Comparison of ENCODE assay signal across 11 cellular contexts in the genomic region with DNA sequence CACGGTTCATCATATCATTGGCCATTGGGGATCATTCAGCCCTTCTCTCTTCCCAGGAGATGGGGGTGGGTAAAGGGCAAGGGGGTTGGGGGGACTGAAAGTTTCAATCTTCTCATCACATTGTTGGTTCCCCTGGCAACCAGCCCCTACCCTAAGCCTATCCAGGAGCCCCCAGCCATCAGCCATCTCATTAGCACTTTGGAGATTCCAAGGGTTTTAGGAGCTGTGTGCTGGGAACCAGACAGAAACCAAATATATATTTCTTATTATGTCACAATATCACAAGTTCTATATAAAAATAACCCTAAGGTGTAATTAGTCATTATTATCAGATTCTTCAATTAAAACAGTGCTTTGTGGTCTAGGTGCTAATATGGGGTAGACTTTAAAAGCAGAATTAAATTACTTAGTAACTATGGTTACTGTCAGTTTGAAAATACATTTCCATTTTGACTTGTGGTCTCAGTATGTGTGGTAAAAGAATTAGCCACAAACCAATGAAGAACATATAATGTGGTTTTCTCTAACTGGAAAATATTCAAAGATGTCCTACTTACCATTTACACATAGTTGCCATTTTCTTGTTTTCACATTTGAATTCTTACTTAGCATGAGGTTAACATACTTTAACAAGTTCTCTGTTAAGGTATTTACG. TPM values are rescaled to one million over a fixed set of nuclear protein-coding genes. Genes with fewer than 3 reads are reported as not detected.
DNase-seq lines count a peak whose midpoint lies in the region; ATAC-seq, FAIRE-seq and TF ChIP-seq lines count a peak whose summit lies in the region.
"Had no signal": no experiment of that assay in that cellular context is flagged by ENCODE, and none has a peak within 500 bp of the region (broad histone marks: within the 10 kb centered on the region; RNA-seq: fewer than 3 reads in every experiment).

No MANE protein-coding gene starts in this region.

- CTCF ChIA-PET in PC-9 (lab: Charles Lee) = no interaction called here

- peaks cover 1% of the 10 kb centered on the region for H3K9me3 Mint-ChIP-seq in activated naive CD8-positive, alpha-beta T cell treated with anti-CD3 and anti-CD28 coated beads, Interleukin-2, amount 10 ng/mL, durations not matched to agents 7 days and 5 days

- H2AFZ ChIP-seq in PC-9 = no peak overlapping the region

- H3F3A ChIP-seq in PC-9 (ENCODE audit: insufficient read depth, low read depth) = no peaks in the 10 kb centered on the region

- H3K9me2 ChIP-seq in PC-9 (ENCODE audit: insufficient read depth) = no peaks in the 10 kb centered on the region

- peak overlapping the region; percentile 43 for H3K4me3 Mint-ChIP-seq in activated naive CD8-positive, alpha-beta T cell treated with anti-CD3 and anti-CD28 coated beads, Interleukin-2, amount 10 ng/mL, durations not matched to agents 7 days and 5 days

- no peak for TF ChIP-seq POLR2A in GM12891 (IDR thresholded peaks at IDR 0.05; ENCODE audit: low read depth, low read length)

- H3K4me1 Mint-ChIP-seq in activated naive CD8-positive, alpha-beta T cell treated with anti-CD3 and anti-CD28 coated beads, Interleukin-2, amount 10 ng/mL, durations not matched to agents 7 days and 5 days = peaks cover 21% of the 10 kb centered on the region

- H4K20me1 ChIP-seq in PC-9 (ENCODE audit: insufficient read depth) = no peaks in the 10 kb centered on the region

- POLR2A ChIA-PET in activated naive CD8-positive, alpha-beta T cell treated with anti-CD3 and anti-CD28 coated beads, Interleukin-2, amount 10 ng/mL, durations not matched to agents 7 days and 5 days (lab: Charles Lee) = interaction anchor here (0.6 to 1.6 kb wide), 3 partner anchors 18 to 30 kb away, joined by 3 to 5 read pairs (median 4); no protein-coding TSS in a partner anchor
- POLR2A ChIA-PET in PC-9 (lab: Charles Lee; ENCODE audit: unreplicated experiment) = no interaction called here

- H3K27ac ChIP-seq in SJCRH30 (no peak overlapping the region), PC-9 (no peak overlapping the region)

- no peaks in the 10 kb centered on the region for H3K36me3 ChIP-seq in SJCRH30
- no peaks in the 10 kb centered on the region for H3K36me3 ChIP-seq in PC-9 (ENCODE audit: low read depth)

- no peak overlapping the region for H3K4me2 ChIP-seq in PC-9

- no peaks in the 10 kb centered on the region for H3K4me1 ChIP-seq in SJCRH30
- no peaks in the 10 kb centered on the region for H3K4me1 ChIP-seq in PC-9 (replicated peaks; ENCODE audit: insufficient read depth)

- H3K27me3 ChIP-seq in SJCRH30 = no peaks in the 10 kb centered on the region
- H3K27me3 ChIP-seq in PC-9 (ENCODE audit: insufficient read depth, low read depth) = no peaks in the 10 kb centered on the region

- BruUV-seq in PC-9 (replicated peaks; lab: Mats Ljungman, UMichigan) = no TSS peak

- TF ChIP-seq CTCF in PC-9 (conservative IDR thresholded peaks at IDR 0.05) = no peak

- FAIRE-seq in GM12891 (lab: Jason Lieb, UNC) = peak; percentile 76

- peak; percentile 89 for ATAC-seq in GM19467 (IDR thresholded peaks at IDR 0.05; ENCODE audit: unreplicated experiment)
- peak; percentile 72 for ATAC-seq in HG03135 (IDR thresholded peaks at IDR 0.05; ENCODE audit: unreplicated experiment)
- ATAC-seq in activated naive CD8-positive, alpha-beta T cell treated with anti-CD3 and anti-CD28 coated beads, Interleukin-2, amount 10 ng/mL, durations not matched to agents 7 days and 5 days (ENCODE audit: low read depth) = peak; percentile 27

- H3K9me3 ChIP-seq in SJCRH30 (replicated peaks) = no peaks in the 10 kb centered on the region
- no peaks in the 10 kb centered on the region for H3K9me3 ChIP-seq in PC-9 (ENCODE audit: insufficient read depth, low read depth)

- intact Hi-C loops in PC-9 (cut with micrococcal nuclease; ENCODE audit: unreplicated experiment) = no loop called here

- H3K27me3 Mint-ChIP-seq in activated naive CD8-positive, alpha-beta T cell treated with anti-CD3 and anti-CD28 coated beads, Interleukin-2, amount 10 ng/mL, durations not matched to agents 7 days and 5 days = no peaks in the 10 kb centered on the region

- H3K36me3 Mint-ChIP-seq in activated naive CD8-positive, alpha-beta T cell treated with anti-CD3 and anti-CD28 coated beads, Interleukin-2, amount 10 ng/mL, durations not matched to agents 7 days and 5 days = peaks cover 10% of the 10 kb centered on the region

- no peak overlapping the region for H3K4me3 ChIP-seq in SJCRH30
- no peak overlapping the region for H3K4me3 ChIP-seq in PC-9

- DNase-seq in GM12891 (ENCODE audit: insufficient read length, low spot score) = no peak
- no peak for DNase-seq in activated naive CD8-positive, alpha-beta T cell treated with anti-CD3 and anti-CD28 coated beads, Interleukin-2, amount 10 ng/mL, durations not matched to agents 7 days and 5 days
- DNase-seq in SJCRH30 = no peak
- DNase-seq in PC-9 = no peak
- no peak for DNase-seq in SHP77 (lab: John Stamatoyannopoulos, UW)
- no peak for DNase-seq in DMS53 (lab: John Stamatoyannopoulos, UW)

- H3K79me2 ChIP-seq in PC-9 (ENCODE audit: low read depth) = no peaks in the 10 kb centered on the region

- peak overlapping the region; percentile 79 for H3K27ac Mint-ChIP-seq in activated naive CD8-positive, alpha-beta T cell treated with anti-CD3 and anti-CD28 coated beads, Interleukin-2, amount 10 ng/mL, durations not matched to agents 7 days and 5 days

TF ChIP-seq in GM12891, 5 proteins besides CTCF, POLR2A, EP300 and RAD21:
- TF ChIP-seq SPI1 (IDR thresholded peaks at IDR 0.05; ENCODE audit: low read depth, low read length) = no peak
- TF ChIP-seq PAX5 (IDR thresholded peaks at IDR 0.05; ENCODE audit: insufficient read depth, low read length, severe bottlenecking) = no peak
- TF ChIP-seq POU2F2 (IDR thresholded peaks at IDR 0.05; ENCODE audit: low read depth, low read length) = no peak
- TF ChIP-seq POLR2AphosphoS5 (IDR thresholded peaks at IDR 0.05; ENCODE audit: low read depth, low read length) = no peak
- TF ChIP-seq TAF1 (IDR thresholded peaks at IDR 0.05; ENCODE audit: low read depth, low read length) = no peak

RNA-seq across cellular contexts. Expression of gene IL23R, which starts 28.1 kb away (rescaled TPM):
- polyA plus RNA-seq in GM12891 (2012; ENCODE audit: low read depth, missing spikeins) = 1.1 TPM
- total RNA-seq in activated naive CD8-positive, alpha-beta T cell treated with anti-CD3 and anti-CD28 coated beads, Interleukin-2, amount 10 ng/mL, durations not matched to agents 7 days and 5 days = under 1 TPM in 1 of 2 experiments, not detected in 1; 0.19 TPM
- not detected in 2 replicates for total RNA-seq in SJCRH30 (2014; rRNA removed; shearing (Covaris generic))
- total RNA-seq in PC-9 (2021) = not detected in 2 replicates
- total RNA-seq: Daoy, epithelial cell of proximal tubule had no signal

RNA-seq across cellular contexts. Expression of gene C1orf141, which starts 59.6 kb away (rescaled TPM):
- polyA plus RNA-seq in GM12891 (2012; ENCODE audit: low read depth, missing spikeins) = not detected
- not detected for total RNA-seq in activated naive CD8-positive, alpha-beta T cell treated with anti-CD3 and anti-CD28 coated beads, Interleukin-2, amount 10 ng/mL, durations not matched to agents 7 days and 5 days
- total RNA-seq in SJCRH30 (2014; rRNA removed; shearing (Covaris generic)) = 0.14 TPM in 1 of 2 replicates, not detected in the other
- total RNA-seq in PC-9 (2021) = not detected in 2 replicates
- total RNA-seq: Daoy, epithelial cell of proximal tubule, mucosa of gallbladder had no signal

Comparison
In these comparisons a context has a peak if more than half of its experiments do, and no peak if none do; other contexts are left out.
1. ATAC-seq: peak in every context shown above with its lines; median percentile 89 in GM19467; 72 in HG03135; 27 in activated naive CD8-positive, alpha-beta T cell treated with anti-CD3 and anti-CD28 coated beads, Interleukin-2, amount 10 ng/mL, durations not matched to agents 7 days and 5 days.